ENCODE assay signal across 2 cellular contexts in the genomic region with DNA sequence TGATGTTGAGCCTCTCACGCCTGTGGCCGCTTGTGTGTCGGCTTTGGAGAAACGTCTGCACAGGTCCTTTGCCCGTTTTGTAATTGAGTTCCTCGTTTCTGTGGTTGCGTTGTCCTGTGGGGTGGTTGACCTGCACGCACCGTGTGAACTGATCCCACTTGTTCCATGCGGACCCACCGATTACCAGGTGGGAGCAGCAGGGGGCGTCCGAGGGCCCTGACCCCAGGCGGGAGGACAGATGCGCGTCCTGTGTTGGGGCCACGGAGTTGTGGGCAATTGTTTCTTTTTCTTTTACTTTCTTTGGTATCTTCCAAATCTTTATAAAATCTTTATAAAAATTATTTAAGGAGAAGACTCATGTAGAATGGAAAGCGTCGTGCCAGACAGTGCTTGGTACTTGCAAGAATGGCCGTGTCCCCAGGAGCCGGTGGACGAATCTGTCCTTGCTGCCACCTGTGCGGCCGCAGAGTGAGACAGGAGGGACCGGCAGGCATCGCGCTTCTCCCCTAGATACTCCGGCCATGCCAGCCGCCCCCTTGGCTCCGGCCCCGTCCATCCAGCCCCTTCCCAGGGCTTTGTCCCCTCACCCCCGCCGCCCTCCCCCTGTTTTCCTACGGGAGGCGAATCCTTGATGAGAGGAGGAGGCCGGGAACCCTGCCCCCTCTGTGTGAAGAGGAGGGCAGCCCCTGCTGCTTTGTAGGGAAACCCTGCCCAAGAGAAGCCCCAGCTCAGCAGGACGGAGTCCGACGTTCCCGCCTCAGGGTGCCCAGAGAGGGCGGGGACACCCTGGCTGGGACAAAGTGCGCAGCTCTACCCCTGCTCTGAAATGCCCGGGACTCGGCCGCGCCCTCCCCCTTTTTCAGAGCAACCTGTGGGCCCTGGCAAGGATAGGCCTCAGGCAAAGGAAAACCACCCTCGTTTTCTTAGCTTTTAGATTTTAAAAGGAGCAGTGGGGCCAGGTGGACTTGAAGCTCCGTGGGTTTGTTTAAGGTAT.
TF ChIP-seq lines count a peak whose summit lies in the region.

No MANE protein-coding gene starts in this region.

TF ChIP-seq in HCT116, 20 proteins besides CTCF, POLR2A, EP300 and RAD21:
- TF ChIP-seq POLR2AphosphoS5 (IDR thresholded peaks at IDR 0.05; ENCODE audit: low read depth, low read length) (no peak), EZH2phosphoT487 (IDR thresholded peaks at IDR 0.05; ENCODE audit: borderline replicate concordance) (no peak), ELF1 (IDR thresholded peaks at IDR 0.05; ENCODE audit: borderline replicate concordance, low read depth) (no peak), SRF (IDR thresholded peaks at IDR 0.05; ENCODE audit: low read depth) (no peak), ZFX (IDR thresholded peaks at IDR 0.05) (no peak), CBX3 (IDR thresholded peaks at IDR 0.05; ENCODE audit: low read depth) (no peak)
- TF ChIP-seq, protein P1, sequence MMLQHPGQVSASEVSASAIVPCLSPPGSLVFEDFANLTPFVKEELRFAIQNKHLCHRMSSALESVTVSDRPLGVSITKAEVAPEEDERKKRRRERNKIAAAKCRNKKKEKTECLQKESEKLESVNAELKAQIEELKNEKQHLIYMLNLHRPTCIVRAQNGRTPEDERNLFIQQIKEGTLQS (IDR thresholded peaks at IDR 0.05): no peak
TF ChIP-seq in HCT116: peak in this region for 0.

TF ChIP-seq in H1, 55 proteins besides CTCF, POLR2A, EP300 and RAD21:
- TF ChIP-seq GABPA (IDR thresholded peaks at IDR 0.05; ENCODE audit: borderline replicate concordance, insufficient read depth, low read length) (peak; percentile 69; the same call in 1 of the 2 replicates), RBBP5 (IDR thresholded peaks at IDR 0.05; ENCODE audit: borderline replicate concordance, low read depth, low read length) (no peak), BACH1 (IDR thresholded peaks at IDR 0.05; ENCODE audit: low read length) (peak; percentile 53), ASH2L (IDR thresholded peaks at IDR 0.05; ENCODE audit: low read length) (no peak)
- TF ChIP-seq, protein P2, sequence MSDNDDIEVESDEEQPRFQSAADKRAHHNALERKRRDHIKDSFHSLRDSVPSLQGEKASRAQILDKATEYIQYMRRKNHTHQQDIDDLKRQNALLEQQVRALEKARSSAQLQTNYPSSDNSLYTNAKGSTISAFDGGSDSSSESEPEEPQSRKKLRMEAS (IDR thresholded peaks at IDR 0.05): peak; percentile 43; the same call in 1 of the 2 replicates
